Comparison of ENCODE assay signal across 17 cellular contexts in the genomic region with DNA sequence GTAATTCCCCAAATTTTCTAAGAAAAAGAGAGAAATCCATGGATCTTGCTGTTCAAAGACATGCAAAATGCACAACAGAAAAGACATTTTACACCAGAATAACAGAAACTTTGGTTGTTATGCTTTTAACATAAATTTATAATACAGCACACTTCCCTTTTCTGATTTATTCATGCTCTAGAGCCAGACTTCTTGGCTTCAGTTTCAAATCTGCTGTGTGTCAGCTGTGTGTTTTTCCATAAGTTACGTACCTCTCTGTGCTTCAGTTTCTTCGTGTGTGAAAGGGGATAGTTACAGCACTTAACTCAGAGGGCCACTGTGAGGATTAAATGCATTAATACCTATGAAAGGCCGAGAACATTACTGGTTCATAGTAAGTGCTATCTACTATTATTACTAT. TPM values are rescaled to one million over a fixed set of nuclear protein-coding genes. Genes with fewer than 3 reads are reported as not detected.
DNase-seq lines count a peak whose midpoint lies in the region; ATAC-seq and TF ChIP-seq lines count a peak whose summit lies in the region.
"Had no signal": no experiment of that assay in that cellular context is flagged by ENCODE, and none has a peak within 500 bp of the region (broad histone marks: within the 10 kb centered on the region; RNA-seq: fewer than 3 reads in every experiment).

No MANE protein-coding gene starts in this region.

- 92 to 95% methylated on average over 2 of the region's 3 CpGs for WGBS in endodermal cell (ENCODE audit: insufficient coverage in 1 of 2, insufficient read length in 1 of 2), 2 experiments
- WGBS in SK-N-SH (ENCODE audit: low lambda C conversion rate), result 15% methylated on average over 3 of the region's 3 CpGs
- 80 to 83% (median 81%) methylated on average over 3 of the region's 3 CpGs for WGBS in adrenal gland, 4 donors

- H3K9me2 ChIP-seq in OCI-LY1 (ENCODE audit: low read depth, low read length), result no peaks in the 10 kb centered on the region
- no peaks in the 10 kb centered on the region for H3K9me2 ChIP-seq in SK-N-SH

- peak overlapping the region; percentile 6; the same call in 1 of the 2 replicates for H3K9ac ChIP-seq in KMS-11
- no peak overlapping the region for H3K9ac ChIP-seq in OCI-LY1 (ENCODE audit: low read length)
- H3K9ac ChIP-seq in endodermal cell (ENCODE audit: extremely low read depth, low read length, poor library complexity, severe bottlenecking), result no peak overlapping the region
- H3K9ac ChIP-seq in SK-N-SH, result no peak overlapping the region

- no peaks in the 10 kb centered on the region for H4K20me1 ChIP-seq in KMS-11 (ENCODE audit: insufficient read depth)
- H4K20me1 ChIP-seq in OCI-LY1 (ENCODE audit: insufficient read depth, low read length), result no peaks in the 10 kb centered on the region
- no peaks in the 10 kb centered on the region for H4K20me1 ChIP-seq in SK-N-SH (ENCODE audit: insufficient read depth)

- H3K4me1 Mint-ChIP-seq in CD8-positive, alpha-beta T cell (ENCODE audit: low read depth), result peaks cover 60% of the 10 kb centered on the region
- H3K4me1 Mint-ChIP-seq in endodermal cell, result peaks cover 2% of the 10 kb centered on the region

- H3K4me3 ChIP-seq in CD8-positive, alpha-beta T cell (ENCODE audit: low read depth, low read length), result no peak overlapping the region
- H3K4me3 ChIP-seq in KMS-11 (IDR thresholded peaks at IDR 0.05; ENCODE audit: insufficient read depth, low read depth, low read length) (no peak overlapping the region), OCI-LY1 (ENCODE audit: low read depth, low read length, poor library complexity, severe bottlenecking) (no peak overlapping the region), endodermal cell (ENCODE audit: low read length) (no peak overlapping the region), SK-N-SH (ENCODE audit: low read depth in 2 of 2, low read length in 1 of 2) (no peak overlapping the region), adrenal gland (no peak overlapping the region)
- H3K4me3 ChIP-seq: PC-9 had no signal

- POLR2A ChIA-PET in CD8-positive, alpha-beta T cell (lab: Charles Lee), result no interaction called here
- POLR2A ChIA-PET in SK-N-SH (lab: Yijun Ruan, JAX), result no interaction called here

- intact Hi-C loops in CD8-positive, alpha-beta T cell (cut with DNase I, micrococcal nuclease), result no loop called here
- intact Hi-C loops in adrenal gland (cut with DNase I), result no loop called here

- TF ChIP-seq RAD21 in SK-N-SH (IDR thresholded peaks at IDR 0.05; ENCODE audit: low read length), result no peak

- peak overlapping the region; percentile 77 for H3K27ac Mint-ChIP-seq in CD8-positive, alpha-beta T cell
- H3K27ac Mint-ChIP-seq in endodermal cell, result no peak overlapping the region

- H3K4me3 Mint-ChIP-seq in CD8-positive, alpha-beta T cell, result no peak overlapping the region
- H3K4me3 Mint-ChIP-seq in endodermal cell, result no peak overlapping the region
- H3K4me3 Mint-ChIP-seq: H9 had no signal

- CTCF ChIA-PET in CD8-positive, alpha-beta T cell (lab: Charles Lee), result no interaction called here
- CTCF ChIA-PET in SK-N-SH (lab: Yijun Ruan, JAX), result no interaction called here

- H2AFZ ChIP-seq in KMS-11 (ENCODE audit: low read depth) (peak overlapping the region; percentile 29), OCI-LY1 (ENCODE audit: low read length) (no peak overlapping the region), SK-N-SH (ENCODE audit: low read depth) (no peak overlapping the region)
- H2AFZ ChIP-seq: PC-9 had no signal

- H3K4me2 ChIP-seq in KMS-11 (peak overlapping the region; percentile 74), OCI-LY1 (ENCODE audit: low read length) (no peak overlapping the region), SK-N-SH (no peak overlapping the region)
- H3K4me2 ChIP-seq: PC-9 had no signal

- H3K36me3 Mint-ChIP-seq in CD8-positive, alpha-beta T cell, result no peaks in the 10 kb centered on the region
- no peaks in the 10 kb centered on the region for H3K36me3 Mint-ChIP-seq in endodermal cell (ENCODE audit: low read depth)

- H3K9me3 ChIP-seq in CD8-positive, alpha-beta T cell (ENCODE audit: low read length), result no peaks in the 10 kb centered on the region
- H3K9me3 ChIP-seq in OCI-LY1 (ENCODE audit: low read length) (no peaks in the 10 kb centered on the region), endodermal cell (ENCODE audit: control insufficient read depth, low read length) (no peaks in the 10 kb centered on the region), SK-N-SH (no peaks in the 10 kb centered on the region), adrenal gland (replicated peaks in 1 of 3) (no peaks in the 10 kb centered on the region)

- H3K36me3 ChIP-seq in CD8-positive, alpha-beta T cell (ENCODE audit: insufficient read depth, low read length), result no peaks in the 10 kb centered on the region
- H3K36me3 ChIP-seq in KMS-11 (ENCODE audit: insufficient read depth) (no peaks in the 10 kb centered on the region), OCI-LY1 (ENCODE audit: insufficient read depth, low read length) (no peaks in the 10 kb centered on the region), endodermal cell (ENCODE audit: control insufficient read depth, insufficient read depth, low read length) (no peaks in the 10 kb centered on the region), SK-N-SH (replicated peaks in 1 of 2; ENCODE audit: control insufficient read depth in 1 of 2, insufficient read depth in 2 of 2, low read length in 1 of 2) (no peaks in the 10 kb centered on the region), adrenal gland (replicated peaks in 1 of 2) (no peaks in the 10 kb centered on the region)

- no peaks in the 10 kb centered on the region for H3F3A ChIP-seq in OCI-LY1 (ENCODE audit: insufficient read depth, low read length)
- no peaks in the 10 kb centered on the region for H3F3A ChIP-seq in SK-N-SH (replicated peaks; ENCODE audit: insufficient read depth)

- DNase-seq in CD8-positive, alpha-beta T cell, result no peak
- peak; percentile 13 for DNase-seq in endodermal cell
- no peak for DNase-seq in 8988T
- no peak for DNase-seq in SK-N-SH
- no peak for DNase-seq in adrenal gland
- DNase-seq in GM19238 (ENCODE audit: insufficient read length, low spot score), result no peak
- DNase-seq: DMS79, H9, IMR-90, NCI-H2029, NCI-H524, PC-9, T-helper 1 cell had no signal

- no peaks in the 10 kb centered on the region for H3K9me3 Mint-ChIP-seq in CD8-positive, alpha-beta T cell
- H3K9me3 Mint-ChIP-seq in endodermal cell, result no peaks in the 10 kb centered on the region
- H3K9me3 Mint-ChIP-seq: H9 had no signal

- ATAC-seq in CD8-positive, alpha-beta T cell, result no peak

- TF ChIP-seq POLR2A in adrenal gland (IDR thresholded peaks at IDR 0.05), result no peak

- H3K27ac ChIP-seq in CD8-positive, alpha-beta T cell (ENCODE audit: low read depth, low read length), result no peak overlapping the region
- H3K27ac ChIP-seq in KMS-11 (peak overlapping the region; percentile 48), OCI-LY1 (ENCODE audit: low read depth, low read length, poor library complexity, severe bottlenecking) (peak overlapping the region; percentile 69), endodermal cell (ENCODE audit: low read depth, low read length) (no peak overlapping the region), SK-N-SH (ENCODE audit: low read depth in 2 of 2, low read length in 1 of 2) (no peak overlapping the region), adrenal gland (no peak overlapping the region)
- H3K27ac ChIP-seq: C4-2B, PC-9 had no signal

- TF ChIP-seq EP300 in SK-N-SH (IDR thresholded peaks at IDR 0.05; ENCODE audit: borderline replicate concordance in 1 of 2, low read depth in 1 of 2, low read length in 1 of 2), result no peak

- no peaks in the 10 kb centered on the region for H3K27me3 ChIP-seq in CD8-positive, alpha-beta T cell (ENCODE audit: insufficient read depth, low read length)
- no peaks in the 10 kb centered on the region for H3K27me3 ChIP-seq in KMS-11 (ENCODE audit: insufficient read depth, low read depth)
- H3K27me3 ChIP-seq in OCI-LY1 (ENCODE audit: insufficient read depth, low read length), result no peaks in the 10 kb centered on the region
- H3K27me3 ChIP-seq in endodermal cell (ENCODE audit: control insufficient read depth, insufficient read depth, low read length, poor library complexity, severe bottlenecking), result no peaks in the 10 kb centered on the region
- H3K27me3 ChIP-seq in SK-N-SH (ENCODE audit: insufficient read depth), result peaks cover 25% of the 10 kb centered on the region
- H3K27me3 ChIP-seq in adrenal gland, result no peaks in the 10 kb centered on the region

- peaks cover 4% of the 10 kb centered on the region for H3K4me1 ChIP-seq in CD8-positive, alpha-beta T cell (ENCODE audit: insufficient read depth, low read length)
- peaks cover 67% of the 10 kb centered on the region for H3K4me1 ChIP-seq in KMS-11 (ENCODE audit: low read depth, poor library complexity, severe bottlenecking)
- H3K4me1 ChIP-seq in OCI-LY1 (ENCODE audit: insufficient read depth, low read length, severe bottlenecking), result peaks cover 45% of the 10 kb centered on the region
- H3K4me1 ChIP-seq in endodermal cell (ENCODE audit: control insufficient read depth, insufficient read depth, low read length), result no peaks in the 10 kb centered on the region
- H3K4me1 ChIP-seq in SK-N-SH (ENCODE audit: control insufficient read depth in 1 of 2, insufficient read depth in 2 of 2, low read depth in 1 of 2, low read length in 1 of 2), result no peaks in the 10 kb centered on the region
- no peaks in the 10 kb centered on the region for H3K4me1 ChIP-seq in adrenal gland (replicated peaks in 1 of 2)

- H3K79me2 ChIP-seq in KMS-11 (ENCODE audit: insufficient read depth, low read depth), result no peaks in the 10 kb centered on the region
- no peaks in the 10 kb centered on the region for H3K79me2 ChIP-seq in OCI-LY1 (ENCODE audit: insufficient read depth, low read length)
- H3K79me2 ChIP-seq in SK-N-SH (ENCODE audit: insufficient read depth), result no peaks in the 10 kb centered on the region

- TF ChIP-seq CTCF in CD8-positive, alpha-beta T cell (IDR thresholded peaks at IDR 0.05), result no peak
- TF ChIP-seq CTCF in KMS-11 (conservative IDR thresholded peaks at IDR 0.05; ENCODE audit: low read depth, low read length) (no peak), OCI-LY1 (IDR thresholded peaks at IDR 0.05; ENCODE audit: low read length) (no peak), endodermal cell (conservative IDR thresholded peaks at IDR 0.05) (no peak), SK-N-SH (IDR thresholded peaks at IDR 0.05) (no peak), adrenal gland (IDR thresholded peaks at IDR 0.05) (no peak)

- H3K27me3 Mint-ChIP-seq in CD8-positive, alpha-beta T cell (ENCODE audit: low read depth), result no peaks in the 10 kb centered on the region
- H3K27me3 Mint-ChIP-seq in endodermal cell (ENCODE audit: insufficient read depth), result no peaks in the 10 kb centered on the region

RNA-seq across cellular contexts. Expression of gene CCL3L1, which starts 6.8 kb away (rescaled TPM):
- total RNA-seq in CD8-positive, alpha-beta T cell, result 1 to 10 TPM; 6.2 to 7.5 TPM
- total RNA-seq in endodermal cell, result 1 to 10 TPM in 1 of 2 donors, under 1 TPM in 1; 0.35 to 2.0 TPM
- not detected for polyA plus RNA-seq in endodermal cell (2013, experiment 1 of 2)
- polyA plus RNA-seq in endodermal cell (2013, experiment 2 of 2), result not detected
- polyA plus RNA-seq in SK-N-SH (2012; rRNA removed), result not detected in 2 replicates
- polyA plus RNA-seq in SK-N-SH (2012; cell fraction: cytosol; rRNA removed), result not detected in 2 replicates
- polyA plus RNA-seq in SK-N-SH (2012; cell fraction: nucleus; rRNA removed), result not detected in 2 replicates
- 1 to 10 TPM in 2 of 8 donors, under 1 TPM in 2, not detected in 4; 0.41 to 1.4 (median 0.98) TPM for total RNA-seq in adrenal gland
- 1 to 10 TPM in 1 of 3 donors, under 1 TPM in 2; 0.54 to 3.0 (median 0.72) TPM for polyA plus RNA-seq in adrenal gland
- total RNA-seq: H9, IMR-90, M059J, PC-9 had no signal
- polyA plus RNA-seq: IMR-90 had no signal

RNA-seq across cellular contexts. Expression of gene CCL4L2, which starts 7.5 kb away (rescaled TPM):
- total RNA-seq in CD8-positive, alpha-beta T cell, result 1 to 10 TPM; 6.6 to 6.9 TPM
- total RNA-seq in endodermal cell (not detected), adrenal gland (1 to 10 TPM in 5 of 8 donors, under 1 TPM in 2, not detected in 1; 0.57 to 3.8 (median 1.8) TPM)
- polyA plus RNA-seq in endodermal cell (2013, experiment 1 of 2), result not detected
- polyA plus RNA-seq in endodermal cell (2013, experiment 2 of 2), result not detected
- polyA plus RNA-seq in SK-N-SH (2012; rRNA removed) (not detected in 2 replicates), adrenal gland (1 to 10 TPM; 1.3 to 5.1 (median 2.2) TPM)
- not detected in 2 replicates for polyA plus RNA-seq in SK-N-SH (2012; cell fraction: cytosol; rRNA removed)
- polyA plus RNA-seq in SK-N-SH (2012; cell fraction: nucleus; rRNA removed), result not detected in 2 replicates
- total RNA-seq: H9, IMR-90, M059J, PC-9 had no signal
- polyA plus RNA-seq: IMR-90 had no signal

RNA-seq across cellular contexts. Expression of gene TBC1D3B, which starts 26.9 kb away (rescaled TPM):
- total RNA-seq in CD8-positive, alpha-beta T cell, result 1 to 10 TPM; 4.6 to 5.4 TPM
- total RNA-seq in endodermal cell (10 to 100 TPM; 13.1 to 18.4 TPM), adrenal gland (10 to 100 TPM in 1 of 8 donors, 1 to 10 TPM in 5, not detected in 2; 1.2 to 10.5 (median 4.8) TPM)
- polyA plus RNA-seq in endodermal cell (2013, experiment 1 of 2), result 2.9 TPM
- polyA plus RNA-seq in endodermal cell (2013, experiment 2 of 2), result 4.7 TPM
- polyA plus RNA-seq in SK-N-SH (2012; rRNA removed) (2.0 and 3.7 TPM in 2 replicates), adrenal gland (10 to 100 TPM in 2 of 3 donors, not detected in 1; 10.4 to 12.9 TPM)
- polyA plus RNA-seq in SK-N-SH (2012; cell fraction: cytosol; rRNA removed), result 0.62 and 0.66 TPM in 2 replicates
- polyA plus RNA-seq in SK-N-SH (2012; cell fraction: nucleus; rRNA removed), result 28.6 and 35.6 TPM in 2 replicates
- total RNA-seq: IMR-90, M059J had no signal

Comparison
In these comparisons a context has a peak if more than half of its experiments do, and no peak if none do; other contexts are left out.
1. H3K27ac ChIP-seq: peak in KMS-11 (single experiment) and OCI-LY1 (single experiment); none in CD8-positive, alpha-beta T cell (single experiment), endodermal cell (single experiment), SK-N-SH (0 of 2) and adrenal gland (0 of 5).